Comparison of ENCODE assay signal across 1 cellular context in the genomic region with DNA sequence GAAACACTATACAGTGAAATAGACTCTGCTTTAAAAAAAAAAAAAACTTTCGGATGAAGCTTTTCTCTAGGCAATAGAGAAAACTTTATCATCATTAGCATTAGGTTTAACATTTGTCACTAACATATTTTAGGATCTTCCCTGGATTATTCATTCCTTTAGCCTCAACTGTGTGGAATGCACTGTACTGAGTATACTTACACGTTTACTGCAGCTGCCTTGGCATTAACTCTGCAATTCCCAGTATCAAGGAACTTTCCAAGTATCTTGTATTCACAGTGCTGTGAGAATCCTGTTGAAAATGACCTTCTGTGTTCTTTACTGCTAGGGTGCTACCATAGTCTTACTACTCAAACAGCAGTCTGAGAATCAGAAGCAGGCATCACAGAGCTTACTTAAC.
A peak's percentile ranks its signal among the peaks of the same experiment; 100 is the strongest.
TF ChIP-seq lines count a peak whose summit lies in the region.

No MANE protein-coding gene starts in this region.

TF ChIP-seq in SK-N-SH, 30 proteins besides CTCF, POLR2A, EP300 and RAD21:
- TF ChIP-seq, protein P1, sequence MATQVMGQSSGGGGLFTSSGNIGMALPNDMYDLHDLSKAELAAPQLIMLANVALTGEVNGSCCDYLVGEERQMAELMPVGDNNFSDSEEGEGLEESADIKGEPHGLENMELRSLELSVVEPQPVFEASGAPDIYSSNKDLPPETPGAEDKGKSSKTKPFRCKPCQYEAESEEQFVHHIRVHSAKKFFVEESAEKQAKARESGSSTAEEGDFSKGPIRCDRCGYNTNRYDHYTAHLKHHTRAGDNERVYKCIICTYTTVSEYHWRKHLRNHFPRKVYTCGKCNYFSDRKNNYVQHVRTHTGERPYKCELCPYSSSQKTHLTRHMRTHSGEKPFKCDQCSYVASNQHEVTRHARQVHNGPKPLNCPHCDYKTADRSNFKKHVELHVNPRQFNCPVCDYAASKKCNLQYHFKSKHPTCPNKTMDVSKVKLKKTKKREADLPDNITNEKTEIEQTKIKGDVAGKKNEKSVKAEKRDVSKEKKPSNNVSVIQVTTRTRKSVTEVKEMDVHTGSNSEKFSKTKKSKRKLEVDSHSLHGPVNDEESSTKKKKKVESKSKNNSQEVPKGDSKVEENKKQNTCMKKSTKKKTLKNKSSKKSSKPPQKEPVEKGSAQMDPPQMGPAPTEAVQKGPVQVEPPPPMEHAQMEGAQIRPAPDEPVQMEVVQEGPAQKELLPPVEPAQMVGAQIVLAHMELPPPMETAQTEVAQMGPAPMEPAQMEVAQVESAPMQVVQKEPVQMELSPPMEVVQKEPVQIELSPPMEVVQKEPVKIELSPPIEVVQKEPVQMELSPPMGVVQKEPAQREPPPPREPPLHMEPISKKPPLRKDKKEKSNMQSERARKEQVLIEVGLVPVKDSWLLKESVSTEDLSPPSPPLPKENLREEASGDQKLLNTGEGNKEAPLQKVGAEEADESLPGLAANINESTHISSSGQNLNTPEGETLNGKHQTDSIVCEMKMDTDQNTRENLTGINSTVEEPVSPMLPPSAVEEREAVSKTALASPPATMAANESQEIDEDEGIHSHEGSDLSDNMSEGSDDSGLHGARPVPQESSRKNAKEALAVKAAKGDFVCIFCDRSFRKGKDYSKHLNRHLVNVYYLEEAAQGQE (IDR thresholded peaks at IDR 0.05; ENCODE audit: low read depth, low read length) = no peak
- TF ChIP-seq FOSL2 (IDR thresholded peaks at IDR 0.05; ENCODE audit: borderline replicate concordance, low read depth) (peak; percentile 28; the same call in 1 of the 2 replicates), GATA2 (CRISPR knock-in tag; IDR thresholded peaks at IDR 0.05) (no peak), TCF12 (IDR thresholded peaks at IDR 0.05) (peak; percentile 49; the same call in 1 of the 2 replicates), NFIC (IDR thresholded peaks at IDR 0.05; ENCODE audit: borderline replicate concordance) (peak; percentile 19; the same call in 1 of the 2 replicates)
